9 cellular contexts compared by ENCODE assay signal in the genomic region with DNA sequence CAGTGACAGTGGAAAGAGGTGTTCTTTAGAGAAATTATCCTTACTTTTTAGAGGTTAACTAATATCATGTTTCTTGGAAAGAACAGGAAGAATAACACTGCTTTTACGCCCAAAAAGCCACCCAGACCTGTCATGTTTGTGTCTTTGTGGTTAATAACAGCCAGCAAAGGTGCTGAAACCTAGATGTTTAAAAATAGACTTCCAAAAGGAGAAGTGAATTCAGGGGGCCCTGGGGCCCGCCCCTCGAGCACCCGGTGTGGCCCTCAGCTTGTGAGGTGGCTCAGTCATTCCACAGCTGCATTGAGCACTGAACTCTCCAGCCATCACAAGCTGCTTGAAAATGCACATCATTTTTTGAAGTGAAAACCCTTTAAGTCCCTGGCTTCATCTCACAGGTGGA. TPM values are rescaled to one million over a fixed set of nuclear protein-coding genes. Genes with fewer than 3 reads are reported as not detected.
DNase-seq lines count a peak whose midpoint lies in the region; ATAC-seq and TF ChIP-seq lines count a peak whose summit lies in the region.
"Had no signal": no experiment of that assay in that cellular context is flagged by ENCODE, and none has a peak within 500 bp of the region (broad histone marks: within the 10 kb centered on the region; RNA-seq: fewer than 3 reads in every experiment).

No MANE protein-coding gene starts in this region.

- peak; percentile 92 for DNase-seq in GM12864 (ENCODE audit: low read depth)
- DNase-seq in activated CD4-positive, alpha-beta memory T cell treated with anti-CD3 and anti-CD28 coated beads, Interleukin-2, amount 10 ng/mL, durations not matched to agents 7 days and 5 days: no peak
- no peak for DNase-seq in SW480 (ENCODE audit: low spot score)
- no peak for DNase-seq in hepatic stellate cell (ENCODE audit: low spot score)
- no peak for DNase-seq in inferior parietal cortex (ENCODE audit: extremely low spot score)
- no peak for DNase-seq in NCI-H2196 (lab: John Stamatoyannopoulos, UW; ENCODE audit: unreplicated experiment)
- DNase-seq: left colon had no signal

- no peak overlapping the region for H3K4me3 Mint-ChIP-seq in activated CD4-positive, alpha-beta memory T cell treated with anti-CD3 and anti-CD28 coated beads, Interleukin-2, amount 10 ng/mL, durations not matched to agents 7 days and 5 days

- no peaks in the 10 kb centered on the region for H3K27me3 Mint-ChIP-seq in activated CD4-positive, alpha-beta memory T cell treated with anti-CD3 and anti-CD28 coated beads, Interleukin-2, amount 10 ng/mL, durations not matched to agents 7 days and 5 days

- no peaks in the 10 kb centered on the region for H3K9me3 Mint-ChIP-seq in activated CD4-positive, alpha-beta memory T cell treated with anti-CD3 and anti-CD28 coated beads, Interleukin-2, amount 10 ng/mL, durations not matched to agents 7 days and 5 days

- H3K36me3 Mint-ChIP-seq in activated CD4-positive, alpha-beta memory T cell treated with anti-CD3 and anti-CD28 coated beads, Interleukin-2, amount 10 ng/mL, durations not matched to agents 7 days and 5 days (ENCODE audit: low read depth): peaks cover 38% of the 10 kb centered on the region

- peak overlapping the region; percentile 67 for H3K27ac Mint-ChIP-seq in activated CD4-positive, alpha-beta memory T cell treated with anti-CD3 and anti-CD28 coated beads, Interleukin-2, amount 10 ng/mL, durations not matched to agents 7 days and 5 days

- peak overlapping the region; percentile 34; the same call in 1 of the 2 replicates for H3K4me3 ChIP-seq in GM12864 (ENCODE audit: low read depth, low read length)

- ATAC-seq in GM19351 (IDR thresholded peaks at IDR 0.05; ENCODE audit: unreplicated experiment) (peak; percentile 82), HG03097 (IDR thresholded peaks at IDR 0.05; ENCODE audit: low FRiP score, unreplicated experiment) (peak; percentile 56)
- ATAC-seq: left colon had no signal

- TF ChIP-seq CTCF in GM12864 (IDR thresholded peaks at IDR 0.05; ENCODE audit: low read depth, low read length, missing control alignments): no peak

- POLR2A ChIA-PET in activated CD4-positive, alpha-beta memory T cell treated with anti-CD3 and anti-CD28 coated beads, Interleukin-2, amount 10 ng/mL, durations not matched to agents 7 days and 5 days (lab: Charles Lee): no interaction called here

- H3K4me1 Mint-ChIP-seq in activated CD4-positive, alpha-beta memory T cell treated with anti-CD3 and anti-CD28 coated beads, Interleukin-2, amount 10 ng/mL, durations not matched to agents 7 days and 5 days: peaks cover 19% of the 10 kb centered on the region

- CTCF ChIA-PET in activated CD4-positive, alpha-beta memory T cell treated with anti-CD3 and anti-CD28 coated beads, Interleukin-2, amount 10 ng/mL, durations not matched to agents 7 days and 5 days (lab: Charles Lee): no interaction called here

RNA-seq across cellular contexts. Expression of gene AMN, which starts 20.8 kb away (rescaled TPM):
- total RNA-seq in activated CD4-positive, alpha-beta memory T cell treated with anti-CD3 and anti-CD28 coated beads, Interleukin-2, amount 10 ng/mL, durations not matched to agents 7 days and 5 days: under 1 TPM; 0.20 to 0.23 TPM
